In the genomic region with DNA sequence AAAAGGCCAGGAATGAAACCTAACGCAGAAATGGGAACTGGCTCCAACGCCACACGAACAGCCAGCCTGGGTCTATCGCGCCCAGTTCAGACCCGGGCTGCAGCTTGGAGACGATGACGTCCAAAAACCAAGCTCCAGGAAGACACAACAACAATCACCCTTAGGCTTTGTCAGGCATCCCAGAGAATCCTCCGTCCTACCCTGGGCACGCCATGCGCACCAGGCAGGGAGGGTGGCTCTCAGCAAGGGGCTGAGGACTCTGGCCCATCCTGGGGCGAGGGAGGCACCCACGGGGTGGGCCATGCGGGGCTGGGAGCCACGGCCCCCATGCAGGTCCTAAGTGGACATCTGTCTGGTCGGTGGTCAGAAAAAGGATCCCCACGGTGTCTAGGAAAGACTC, we compare ENCODE assay signal across 25 cellular contexts. TPM values are rescaled to one million over a fixed set of nuclear protein-coding genes. Genes with fewer than 3 reads are reported as not detected.
A peak's percentile ranks its signal among the peaks of the same experiment; 100 is the strongest.
DNase-seq lines count a peak whose midpoint lies in the region; ATAC-seq and TF ChIP-seq lines count a peak whose summit lies in the region.
"Had no signal": no experiment of that assay in that cellular context is flagged by ENCODE, and none has a peak within 500 bp of the region (broad histone marks: within the 10 kb centered on the region; RNA-seq: fewer than 3 reads in every experiment).

No MANE protein-coding gene starts in this region.

- H3K4me3 ChIP-seq in endodermal cell (ENCODE audit: low read length) (no peak overlapping the region), skeletal muscle satellite cell (ENCODE audit: low read length) (peak overlapping the region; percentile 2), aorta (ENCODE audit: low read length in 2 of 2) (no peak overlapping the region)
- H3K4me3 ChIP-seq: breast epithelium, dorsolateral prefrontal cortex, gastroesophageal sphincter, mucosa of descending colon, right lobe of liver, SJCRH30, uterus had no signal

- no peaks in the 10 kb centered on the region for H3K27me3 ChIP-seq in endodermal cell (ENCODE audit: control insufficient read depth, insufficient read depth, low read length, poor library complexity, severe bottlenecking)
- no peaks in the 10 kb centered on the region for H3K27me3 ChIP-seq in skeletal muscle satellite cell (ENCODE audit: control insufficient read depth, insufficient read depth, low read length)
- no peaks in the 10 kb centered on the region for H3K27me3 ChIP-seq in aorta (ENCODE audit: control insufficient read depth in 1 of 2, insufficient read depth in 2 of 2, low read length in 1 of 2)
- H3K27me3 ChIP-seq: breast epithelium, dorsolateral prefrontal cortex, gastroesophageal sphincter, right lobe of liver, SJCRH30, uterus had no signal

- H3K27ac ChIP-seq in KOPT-K1 (ENCODE audit: low read depth, low read length, poor library complexity, severe bottlenecking) (peak overlapping the region; percentile 34), endodermal cell (ENCODE audit: low read depth, low read length) (no peak overlapping the region), aorta (ENCODE audit: low read depth in 1 of 2, low read length in 2 of 2) (no peak overlapping the region)
- H3K27ac ChIP-seq: KMS-11, right lobe of liver, SJCRH30, uterus had no signal

- H3K9ac ChIP-seq in endodermal cell (ENCODE audit: extremely low read depth, low read length, poor library complexity, severe bottlenecking) (no peak overlapping the region), skeletal muscle satellite cell (ENCODE audit: low read depth, low read length) (peak overlapping the region; percentile 23)
- H3K9ac ChIP-seq: KMS-11 had no signal

- peak overlapping the region; percentile 64 for H3K4me3 Mint-ChIP-seq in activated naive CD8-positive, alpha-beta T cell
- H3K4me3 Mint-ChIP-seq in activated naive CD8-positive, alpha-beta T cell treated with anti-CD3 and anti-CD28 coated beads, Interleukin-2, amount 50 U/mL, for 24 hours = no peak overlapping the region
- H3K4me3 Mint-ChIP-seq in endodermal cell = no peak overlapping the region

- H3K4me1 ChIP-seq in endodermal cell (ENCODE audit: control insufficient read depth, insufficient read depth, low read length) (no peaks in the 10 kb centered on the region), skeletal muscle satellite cell (ENCODE audit: control insufficient read depth, insufficient read depth, low read length) (peaks cover 74% of the 10 kb centered on the region), aorta (ENCODE audit: control insufficient read depth in 1 of 2, insufficient read depth in 2 of 2, low read length in 2 of 2) (no peaks in the 10 kb centered on the region)
- H3K4me1 ChIP-seq: breast epithelium had no signal

- no peaks in the 10 kb centered on the region for H3K27me3 Mint-ChIP-seq in activated naive CD8-positive, alpha-beta T cell
- H3K27me3 Mint-ChIP-seq in activated naive CD8-positive, alpha-beta T cell treated with anti-CD3 and anti-CD28 coated beads, Interleukin-2, amount 50 U/mL, for 24 hours = no peaks in the 10 kb centered on the region
- no peaks in the 10 kb centered on the region for H3K27me3 Mint-ChIP-seq in endodermal cell (ENCODE audit: insufficient read depth)

- H3K4me1 Mint-ChIP-seq in activated naive CD8-positive, alpha-beta T cell (ENCODE audit: low read depth) = peaks cover 79% of the 10 kb centered on the region
- H3K4me1 Mint-ChIP-seq in activated naive CD8-positive, alpha-beta T cell treated with anti-CD3 and anti-CD28 coated beads, Interleukin-2, amount 50 U/mL, for 24 hours = peaks cover 85% of the 10 kb centered on the region
- H3K4me1 Mint-ChIP-seq in endodermal cell = peaks cover 29% of the 10 kb centered on the region

- H3K4me2 ChIP-seq in skeletal muscle satellite cell (ENCODE audit: low read length) = peak overlapping the region; percentile 45
- H3K4me2 ChIP-seq: KMS-11 had no signal

- WGBS in endodermal cell (ENCODE audit: insufficient coverage in 1 of 2, insufficient read length in 1 of 2), 2 experiments = 91 to 96% methylated on average over 13 to 17 of the region's 17 CpGs
- 86 to 88% methylated on average over 17 of the region's 17 CpGs for WGBS in aorta, 2 donors

- peaks cover 10% of the 10 kb centered on the region for H3K36me3 Mint-ChIP-seq in activated naive CD8-positive, alpha-beta T cell
- H3K36me3 Mint-ChIP-seq in activated naive CD8-positive, alpha-beta T cell treated with anti-CD3 and anti-CD28 coated beads, Interleukin-2, amount 50 U/mL, for 24 hours (ENCODE audit: low read depth) = peaks cover 16% of the 10 kb centered on the region
- H3K36me3 Mint-ChIP-seq in endodermal cell (ENCODE audit: low read depth) = no peaks in the 10 kb centered on the region

- H3K9me3 ChIP-seq in KOPT-K1 (ENCODE audit: insufficient read depth, low read length, poor library complexity, severe bottlenecking) = peaks cover 6% of the 10 kb centered on the region
- H3K9me3 ChIP-seq in endodermal cell (ENCODE audit: control insufficient read depth, low read length) = no peaks in the 10 kb centered on the region
- H3K9me3 ChIP-seq in skeletal muscle satellite cell (replicated peaks; ENCODE audit: low read length) = no peaks in the 10 kb centered on the region
- H3K9me3 ChIP-seq in aorta (ENCODE audit: control insufficient read depth, low read length) = no peaks in the 10 kb centered on the region
- H3K9me3 ChIP-seq: breast epithelium, gastroesophageal sphincter, mucosa of descending colon, right lobe of liver, SJCRH30, uterus had no signal

- intact Hi-C loops in aorta (cut with DNase I) (no loop called here), posterior vena cava (cut with DNase I) (loop anchor here in 1 of 2 donors (10.0 kb wide), 1 partner anchor 89 kb away; no protein-coding TSS in a partner anchor)

- DNase-seq in activated naive CD8-positive, alpha-beta T cell treated with anti-CD3 and anti-CD28 coated beads, Interleukin-2, amount 50 U/mL, for 24 hours = no peak
- DNase-seq in endodermal cell (no peak), aorta (no peak), NCI-H2171 (lab: John Stamatoyannopoulos, UW) (no peak), posterior vena cava (ENCODE audit: low spot score) (no peak)
- DNase-seq: activated CD8-positive, alpha-beta memory T cell treated with anti-CD3 and anti-CD28 coated beads, Interleukin-2, amount 50 U/mL, for 48 hours; dorsolateral prefrontal cortex; HCEC 1CT; NCI-H1092; NCI-H526; occipital lobe; SJCRH30; stimulated activated CD4-positive, alpha-beta T cell treated with anti-CD3 and anti-CD28 coated beads, Interleukin-1b, Interleukin-23, amount 100 ng/mL, for 48 hours; uterus had no signal

- H3K27ac Mint-ChIP-seq in activated naive CD8-positive, alpha-beta T cell = peak overlapping the region; percentile 97
- H3K27ac Mint-ChIP-seq in activated naive CD8-positive, alpha-beta T cell treated with anti-CD3 and anti-CD28 coated beads, Interleukin-2, amount 50 U/mL, for 24 hours = no peak overlapping the region
- H3K27ac Mint-ChIP-seq in endodermal cell = peak overlapping the region; percentile 64

- peaks cover 3% of the 10 kb centered on the region for H3K9me3 Mint-ChIP-seq in activated naive CD8-positive, alpha-beta T cell (ENCODE audit: low read depth)
- H3K9me3 Mint-ChIP-seq in activated naive CD8-positive, alpha-beta T cell treated with anti-CD3 and anti-CD28 coated beads, Interleukin-2, amount 50 U/mL, for 24 hours = peaks cover 4% of the 10 kb centered on the region
- no peaks in the 10 kb centered on the region for H3K9me3 Mint-ChIP-seq in endodermal cell

- TF ChIP-seq CTCF in endodermal cell (conservative IDR thresholded peaks at IDR 0.05) = no peak

- ATAC-seq in activated naive CD8-positive, alpha-beta T cell treated with anti-CD3 and anti-CD28 coated beads, Interleukin-2, amount 50 U/mL, for 24 hours = no peak
- no peak for ATAC-seq in aorta (ENCODE audit: low FRiP score)
- ATAC-seq: gastroesophageal sphincter, mucosa of descending colon had no signal

- H3K36me3 ChIP-seq in KOPT-K1 (ENCODE audit: insufficient read depth, low read length) = no peaks in the 10 kb centered on the region
- H3K36me3 ChIP-seq in endodermal cell (ENCODE audit: control insufficient read depth, insufficient read depth, low read length) = no peaks in the 10 kb centered on the region
- H3K36me3 ChIP-seq in skeletal muscle satellite cell (ENCODE audit: insufficient read depth, low read length) = no peaks in the 10 kb centered on the region
- H3K36me3 ChIP-seq in aorta (ENCODE audit: control insufficient read depth in 1 of 2, insufficient read depth in 2 of 2, low read length in 1 of 2) = no peaks in the 10 kb centered on the region
- H3K36me3 ChIP-seq: breast epithelium, gastroesophageal sphincter, right lobe of liver, SJCRH30, uterus had no signal

RNA-seq across cellular contexts. Expression of gene RASA3, which starts 9.0 kb away (rescaled TPM):
- 10 to 100 TPM in 1 of 2 donors, 1 to 10 TPM in 1; 6.3 to 12.0 TPM for total RNA-seq in endodermal cell
- polyA plus RNA-seq in endodermal cell (2013, experiment 1 of 2) = 27.0 TPM
- polyA plus RNA-seq in endodermal cell (2013, experiment 2 of 2) = 25.2 TPM
- 33.2 and 35.2 TPM in 2 replicates for total RNA-seq in skeletal muscle satellite cell (2012; rRNA removed)
- total RNA-seq in aorta = 10 to 100 TPM; 34.8 to 42.3 TPM
- 10 to 100 TPM in 1 of 2 donors, 1 to 10 TPM in 1; 8.1 to 23.0 TPM for polyA plus RNA-seq in aorta
- 10 to 100 TPM; 28.8 to 30.1 TPM for total RNA-seq in posterior vena cava

RNA-seq across cellular contexts. Expression of gene CFAP97D2, which starts 55.6 kb away (rescaled TPM):
- total RNA-seq in endodermal cell = not detected
- polyA plus RNA-seq in endodermal cell (2013, experiment 1 of 2) = not detected
- not detected for polyA plus RNA-seq in endodermal cell (2013, experiment 2 of 2)
- 0.25 TPM in 1 of 2 replicates, not detected in the other for total RNA-seq in skeletal muscle satellite cell (2012; rRNA removed)
- not detected for total RNA-seq in aorta
- polyA plus RNA-seq in aorta = not detected
- total RNA-seq in posterior vena cava = not detected
- total RNA-seq: breast epithelium; G401; gastroesophageal sphincter; mucosa of descending colon; occipital lobe; right lobe of liver; T-helper 2 cell treated with Interferon-gamma antibody and Interleukin-4, amounts not matched to agents 100 ng/mL and 5 ng/mL, for 36 hours; uterus had no signal
- polyA plus RNA-seq: esophagus had no signal
